Comparison of ENCODE assay signal across 17 cellular contexts in genomic region chr3:98600412-98601095, GRCh38. TPM values are rescaled to one million over a fixed set of nuclear protein-coding genes. Genes with fewer than 3 reads are reported as not detected.
DNase-seq lines count a peak whose midpoint lies in the region; ATAC-seq and TF ChIP-seq lines count a peak whose summit lies in the region.
"Had no signal": no experiment of that assay in that cellular context is flagged by ENCODE, and none has a peak within 500 bp of the region (broad histone marks: within the 10 kb centered on the region; RNA-seq: fewer than 3 reads in every experiment).

No MANE protein-coding gene starts in this region.

- no peaks in the 10 kb centered on the region for H3F3A ChIP-seq in smooth muscle cell (ENCODE audit: low read depth)

- H3K4me2 ChIP-seq in OCI-LY3 (ENCODE audit: low read length) = peak overlapping the region; percentile 38
- H3K4me2 ChIP-seq in smooth muscle cell = no peak overlapping the region

- no peak overlapping the region for H2AFZ ChIP-seq in OCI-LY3 (ENCODE audit: low read depth, low read length)
- no peak overlapping the region for H2AFZ ChIP-seq in smooth muscle cell (ENCODE audit: low read depth)

- no peak for TF ChIP-seq EP300 in suprapubic skin (IDR thresholded peaks at IDR 0.05)

- H3K27me3 ChIP-seq in OCI-LY3 (ENCODE audit: low read depth, low read length) (0 out of 2 replicates have a peak, but pooled peaks cover 3% of the 10 kb centered on the region), suprapubic skin (no peaks in the 10 kb centered on the region), smooth muscle cell (ENCODE audit: low read depth) (no peaks in the 10 kb centered on the region)
- H3K27me3 ChIP-seq: ascending aorta, neutrophil, Peyer's patch, spleen, uterus had no signal

- H3K9ac ChIP-seq in OCI-LY3 (ENCODE audit: low read length) (no peak overlapping the region), smooth muscle cell (ENCODE audit: low read depth) (no peak overlapping the region)

- no peaks in the 10 kb centered on the region for H3K79me2 ChIP-seq in OCI-LY3 (ENCODE audit: low read length)
- H3K79me2 ChIP-seq in smooth muscle cell (ENCODE audit: low read depth) = no peaks in the 10 kb centered on the region

- H3K36me3 ChIP-seq in OCI-LY3 (replicated peaks; ENCODE audit: low read depth, low read length) (no peaks in the 10 kb centered on the region), suprapubic skin (no peaks in the 10 kb centered on the region), smooth muscle cell (ENCODE audit: low read depth) (no peaks in the 10 kb centered on the region)
- H3K36me3 ChIP-seq: ascending aorta, neutrophil, Peyer's patch, spleen, uterus had no signal

- no peak overlapping the region for H3K27ac ChIP-seq in OCI-LY3 (ENCODE audit: low read length)
- H3K27ac ChIP-seq in suprapubic skin = no peak overlapping the region
- no peak overlapping the region for H3K27ac ChIP-seq in smooth muscle cell (ENCODE audit: low read depth)
- H3K27ac ChIP-seq: ascending aorta, neutrophil, Peyer's patch, spleen, uterus had no signal

- H3K4me3 ChIP-seq in OCI-LY3 (ENCODE audit: low read length) (no peak overlapping the region), suprapubic skin (no peak overlapping the region), smooth muscle cell (no peak overlapping the region)
- H3K4me3 ChIP-seq: ascending aorta, Peyer's patch, spleen, uterus had no signal

- DNase-seq in suprapubic skin (ENCODE audit: low spot score in 2 of 2) = no peak
- DNase-seq in activated T-cell treated with anti-CD3 and anti-CD28 coated beads, Interleukin-2, amount 50 U/mL, for 1 hour = no peak
- DNase-seq in midbrain (lab: John Stamatoyannopoulos, UW) = no peak
- DNase-seq in smooth muscle cell (lab: John Stamatoyannopoulos, UW; ENCODE audit: unreplicated experiment) = no peak
- DNase-seq: activated CD8-positive, alpha-beta memory T cell treated with anti-CD3 and anti-CD28 coated beads, Interleukin-2, amount 50 U/mL, for 48 hours; endodermal cell; GOT3; NCI-H2107; Peyer's patch; spleen; uterus had no signal

- H3K4me1 ChIP-seq in OCI-LY3 (ENCODE audit: low read length) (peaks cover 23% of the 10 kb centered on the region), suprapubic skin (no peaks in the 10 kb centered on the region), smooth muscle cell (ENCODE audit: low read depth) (no peaks in the 10 kb centered on the region)
- H3K4me1 ChIP-seq: ascending aorta, Peyer's patch, uterus had no signal

- 85% methylated on average over 4 of the region's 4 CpGs for WGBS in suprapubic skin
- WGBS in smooth muscle cell (ENCODE audit: low lambda C conversion rate) = 89% methylated on average over 4 of the region's 4 CpGs

- TF ChIP-seq POLR2A in suprapubic skin (IDR thresholded peaks at IDR 0.05) = no peak

- no peaks in the 10 kb centered on the region for H4K20me1 ChIP-seq in OCI-LY3 (ENCODE audit: insufficient read depth, low read length)
- H4K20me1 ChIP-seq in smooth muscle cell (ENCODE audit: low read depth) = no peaks in the 10 kb centered on the region

- TF ChIP-seq CTCF in OCI-LY3 (IDR thresholded peaks at IDR 0.05; ENCODE audit: low read depth, low read length) (no peak), suprapubic skin (IDR thresholded peaks at IDR 0.05) (no peak), smooth muscle cell (IDR thresholded peaks at IDR 0.05; ENCODE audit: borderline replicate concordance, insufficient read depth, poor library complexity, severe bottlenecking) (no peak)

- H3K9me3 ChIP-seq in OCI-LY3 (ENCODE audit: insufficient read depth, low read length) (no peaks in the 10 kb centered on the region), suprapubic skin (no peaks in the 10 kb centered on the region), smooth muscle cell (replicated peaks; ENCODE audit: low read depth) (no peaks in the 10 kb centered on the region)
- H3K9me3 ChIP-seq: ascending aorta, neutrophil, Peyer's patch, spleen, uterus had no signal

- ATAC-seq in GM18868 (IDR thresholded peaks at IDR 0.05; ENCODE audit: unreplicated experiment) (peak; percentile 54), GM21528 (IDR thresholded peaks at IDR 0.05; ENCODE audit: low FRiP score, unreplicated experiment) (peak; percentile 66), HG03095 (IDR thresholded peaks at IDR 0.05; ENCODE audit: unreplicated experiment) (peak; percentile 54)

RNA-seq across cellular contexts. Expression of gene CPOX, which starts 7.1 kb away (rescaled TPM):
- total RNA-seq in suprapubic skin = 10 to 100 TPM; 13.2 to 41.3 (median 21.7) TPM
- 42.8 and 44.8 TPM in 2 replicates for total RNA-seq in smooth muscle cell
- 19.3 and 25.8 TPM in 2 replicates for polyA plus RNA-seq in smooth muscle cell
